18 cellular contexts compared by ENCODE assay signal in genomic region chr3:37625690-37626089, GRCh38.
A peak's percentile ranks its signal among the peaks of the same experiment; 100 is the strongest.
DNase-seq lines count a peak whose midpoint lies in the region; ATAC-seq and TF ChIP-seq lines count a peak whose summit lies in the region.
"Had no signal": no experiment of that assay in that cellular context is flagged by ENCODE, and none has a peak within 500 bp of the region (broad histone marks: within the 10 kb centered on the region; RNA-seq: fewer than 3 reads in every experiment).

No MANE protein-coding gene starts in this region.

- no peak overlapping the region for H3K23ac ChIP-seq in H9 (ENCODE audit: insufficient read length, low read depth, low read length)

- peaks cover 8% of the 10 kb centered on the region for H3K36me3 Mint-ChIP-seq in nephron (ENCODE audit: low read depth)
- H3K36me3 Mint-ChIP-seq in H9 (ENCODE audit: insufficient read depth in 1 of 3, low read depth in 3 of 3), result no peaks in the 10 kb centered on the region; a peak in 1 of 7 replicates
- H3K36me3 Mint-ChIP-seq: CD14-positive monocyte had no signal

- in situ Hi-C loops in mammary epithelial cell (cut with MboI; ENCODE audit: low sequenced_read_pairs in 2 of 2), result no loop called here

- no TSS peak for BruUV-seq in mammary epithelial cell (replicated peaks; lab: Mats Ljungman, UMichigan)

- H2BK20ac ChIP-seq in H9 (ENCODE audit: low read depth, low read length, poor library complexity, severe bottlenecking), result no peak overlapping the region

- no peaks in the 10 kb centered on the region for H3K9me3 ChIP-seq in HEK293 (ENCODE audit: control insufficient read depth, insufficient read depth, low read depth, low read length)
- H3K9me3 ChIP-seq in mammary epithelial cell (replicated peaks; ENCODE audit: insufficient read depth, low read length), result no peaks in the 10 kb centered on the region
- H3K9me3 ChIP-seq in H9 (ENCODE audit: control insufficient read depth, low read depth, low read length), result no peaks in the 10 kb centered on the region
- no peaks in the 10 kb centered on the region for H3K9me3 ChIP-seq in thyroid gland
- H3K9me3 ChIP-seq: SJCRH30 had no signal

- dilution Hi-C loops in mammary epithelial cell (cut with HindIII; ENCODE audit: low sequenced_read_pairs), result no loop called here

- no peak overlapping the region for H2BK5ac ChIP-seq in H9 (ENCODE audit: insufficient read length, low read length)

- H3K27ac ChIP-seq in ACC112 (ENCODE audit: low read depth, low read length) (no peak overlapping the region), HEK293 (ENCODE audit: extremely low read depth, low read depth, low read length) (no peak overlapping the region), mammary epithelial cell (ENCODE audit: insufficient read depth, low read depth, low read length) (no peak overlapping the region), H9 (ENCODE audit: insufficient read length, low read depth, low read length) (no peak overlapping the region), thyroid gland (peak overlapping the region in 1 of 3 donors; percentile 86)
- H3K27ac ChIP-seq: SJCRH30 had no signal

- H3K4ac ChIP-seq in H9 (ENCODE audit: low read depth, low read length), result no peak overlapping the region

- H3K4me3 Mint-ChIP-seq in nephron (no peak overlapping the region), H9 (no peak overlapping the region)
- H3K4me3 Mint-ChIP-seq: CD14-positive monocyte had no signal

- no peak overlapping the region for H3T11ph ChIP-seq in H9 (ENCODE audit: low read length)

- H3K36me3 ChIP-seq in ACC112 (ENCODE audit: insufficient read depth, low read length), result no peaks in the 10 kb centered on the region
- no peaks in the 10 kb centered on the region for H3K36me3 ChIP-seq in HEK293 (ENCODE audit: control insufficient read depth in 2 of 2, insufficient read depth in 1 of 2, low read length in 2 of 2)
- no peaks in the 10 kb centered on the region for H3K36me3 ChIP-seq in mammary epithelial cell (ENCODE audit: insufficient read depth, low read length)
- H3K36me3 ChIP-seq in thyroid gland, result no peaks in the 10 kb centered on the region
- H3K36me3 ChIP-seq: SJCRH30 had no signal

- no peak overlapping the region for H4K8ac ChIP-seq in H9 (replicated peaks; ENCODE audit: insufficient read length, low read depth, low read length)

- WGBS in mammary epithelial cell (ENCODE audit: low coverage, missing lambda C conversion rate), result 2% methylated on average over 4 of the region's 4 CpGs
- WGBS in H9 (ENCODE audit: extremely low coverage, insufficient read length, low lambda C conversion rate), result no CpG with 5 or more reads among the region's 4 CpGs
- 62 to 81% methylated on average over 4 of the region's 4 CpGs for WGBS in thyroid gland, 2 donors

- H3K9me3 Mint-ChIP-seq in nephron (peaks cover 3% of the 10 kb centered on the region), H9 (no peaks in the 10 kb centered on the region)

- intact Hi-C loops in mammary epithelial cell (cut with micrococcal nuclease) (no loop called here), thyroid gland (cut with DNase I) (no loop called here)

- CTCF ChIA-PET in HEK293 (lab: Yijun Ruan, JAX) (no interaction called here), mammary epithelial cell (lab: Charles Lee; ENCODE audit: low non-redundant PET) (interaction anchor here (0.7 kb wide), 1 partner anchor 67 kb away, joined by 5 read pairs; no protein-coding TSS in a partner anchor)

- H3K79me2 ChIP-seq in ACC112 (ENCODE audit: control insufficient read depth, insufficient read depth, low read length, unreplicated experiment), result no peaks in the 10 kb centered on the region
- no peaks in the 10 kb centered on the region for H3K79me2 ChIP-seq in mammary epithelial cell (ENCODE audit: insufficient read depth, low read length)
- no peaks in the 10 kb centered on the region for H3K79me2 ChIP-seq in H9 (ENCODE audit: insufficient read depth, low read length)

- no peak overlapping the region for H4K5ac ChIP-seq in H9 (ENCODE audit: insufficient read length, low read depth, low read length)

- no peaks in the 10 kb centered on the region for H3K23me2 ChIP-seq in H9 (ENCODE audit: insufficient read length, low read depth, low read length, poor library complexity, severe bottlenecking)

- H2AFZ ChIP-seq in ACC112 (ENCODE audit: low read length, unreplicated experiment), result peak overlapping the region; percentile 94
- H2AFZ ChIP-seq in mammary epithelial cell (ENCODE audit: low read depth, low read length), result peak overlapping the region; percentile 89
- H2AFZ ChIP-seq in H9 (ENCODE audit: low read length), result no peak overlapping the region

- H3K4me2 ChIP-seq in mammary epithelial cell (ENCODE audit: insufficient read depth, low read depth, low read length) (peak overlapping the region; percentile 20), H9 (ENCODE audit: insufficient read depth, insufficient read length, low read length) (no peak overlapping the region)

- TF ChIP-seq CTCF in HEK293 (tag by site-specific recombination; IDR thresholded peaks at IDR 0.05), result no peak
- TF ChIP-seq CTCF in mammary epithelial cell (conservative IDR thresholded peaks at IDR 0.05 in 1 of 2, IDR thresholded peaks at IDR 0.05 in 1 of 2; ENCODE audit: extremely low read depth in 1 of 2, insufficient read depth in 1 of 2, low read depth in 1 of 2, low read length in 2 of 2), result no peak
- no peak for TF ChIP-seq CTCF in nephron (IDR thresholded peaks at IDR 0.05; ENCODE audit: unreplicated experiment in 3 of 3)
- TF ChIP-seq CTCF in H9 (conservative IDR thresholded peaks at IDR 0.05), result no peak
- TF ChIP-seq CTCF in thyroid gland (IDR thresholded peaks at IDR 0.05), result no peak

- H2BK12ac ChIP-seq in H9 (ENCODE audit: insufficient read length, low read depth, low read length), result no peak overlapping the region

- no peak for TF ChIP-seq POLR2A in thyroid gland (IDR thresholded peaks at IDR 0.05)

- no peak overlapping the region for H3K18ac ChIP-seq in H9 (ENCODE audit: insufficient read length, low read depth, low read length)

- no peak overlapping the region for H2AK5ac ChIP-seq in H9 (ENCODE audit: insufficient read length, low read length)

- H4K91ac ChIP-seq in H9 (ENCODE audit: insufficient read length, low read depth, low read length), result no peak overlapping the region

- no peak overlapping the region for H3K56ac ChIP-seq in H9 (ENCODE audit: insufficient read length, low read depth, low read length)

- H3K27me3 ChIP-seq in ACC112 (ENCODE audit: insufficient read depth, low read length) (peaks cover 3% of the 10 kb centered on the region; the same call in 1 of the 2 replicates), mammary epithelial cell (ENCODE audit: insufficient read depth, low read length) (no peaks in the 10 kb centered on the region), H9 (ENCODE audit: insufficient read depth, low read length) (no peaks in the 10 kb centered on the region), thyroid gland (no peaks in the 10 kb centered on the region)
- H3K27me3 ChIP-seq: SJCRH30 had no signal

- DNase-seq in mammary epithelial cell (no peak), H9 (no peak), thyroid gland (no peak)
- DNase-seq in activated effector memory CD4-positive, alpha-beta T cell treated with Interleukin-2 at 50 U/mL for 16 hours, result no peak
- DNase-seq: COR-L47; MV-4-11; NCI-H1417 treated with DMSO at 0.1 percent for 48 hours; NCI-H2029; NCI-H2171; NCI-H446; NCI-H69; NK-92 treated with Interleukin-12 subunit alpha and Interleukin-12 subunit beta, amount 100 ng/mL, for 24 hours; SJCRH30 had no signal

- H3K4me1 Mint-ChIP-seq in nephron, result peaks cover 58% of the 10 kb centered on the region
- peaks cover 4 to 5% of the 10 kb centered on the region in 2 experiments for H3K4me1 Mint-ChIP-seq in H9

- H4K20me1 ChIP-seq in mammary epithelial cell (ENCODE audit: insufficient read depth, low read length) (no peaks in the 10 kb centered on the region), H9 (ENCODE audit: control insufficient read depth, insufficient read depth, insufficient read length) (no peaks in the 10 kb centered on the region)

- H3K27ac Mint-ChIP-seq in nephron (peak overlapping the region; percentile 15 to 73 (median 48)), H9 (no peak overlapping the region)
- H3K27ac Mint-ChIP-seq: CD14-positive monocyte had no signal

- no peak overlapping the region for H3K14ac ChIP-seq in H9 (ENCODE audit: insufficient read depth, low read length)

- H3K27me3 Mint-ChIP-seq in nephron (ENCODE audit: low read depth), result no peaks in the 10 kb centered on the region
- peaks cover 1% of the 10 kb centered on the region; the same call in 1 of the 2 replicates for H3K27me3 Mint-ChIP-seq in H9 (ENCODE audit: low read depth)

- H3K9ac ChIP-seq in mammary epithelial cell (ENCODE audit: insufficient read depth, low read length), result no peak overlapping the region
- no peak overlapping the region for H3K9ac ChIP-seq in H9 (ENCODE audit: extremely low read depth, insufficient read length, low read length)

- H3K4me3 ChIP-seq in ACC112 (ENCODE audit: low read depth, low read length), result peak overlapping the region; percentile 41
- H3K4me3 ChIP-seq in HEK293 (ENCODE audit: low read depth, low read length), result no peak overlapping the region
- no peak overlapping the region for H3K4me3 ChIP-seq in mammary epithelial cell (replicated peaks in 1 of 3; ENCODE audit: insufficient read depth in 1 of 3, low read depth in 2 of 3, low read length in 3 of 3)
- no peak overlapping the region for H3K4me3 ChIP-seq in thyroid gland (replicated peaks in 1 of 3)
- H3K4me3 ChIP-seq: SJCRH30 had no signal

- H3K79me1 ChIP-seq in H9 (ENCODE audit: insufficient read depth, low read depth, low read length, poor library complexity, severe bottlenecking), result no peaks in the 10 kb centered on the region

- ATAC-seq in HG03025 (IDR thresholded peaks at IDR 0.05; ENCODE audit: low FRiP score, unreplicated experiment), result no peak

- H2BK120ac ChIP-seq in H9 (ENCODE audit: low read depth, low read length, poor library complexity, severe bottlenecking), result no peak overlapping the region

- H3K4me1 ChIP-seq in ACC112 (ENCODE audit: control insufficient read depth, insufficient read depth, low read length, unreplicated experiment) (peaks cover 24% of the 10 kb centered on the region), HEK293 (ENCODE audit: control insufficient read depth, insufficient read depth, low read length) (peaks cover 5% of the 10 kb centered on the region; the same call in 1 of the 2 replicates), mammary epithelial cell (ENCODE audit: insufficient read depth, low read length) (peaks cover 9% of the 10 kb centered on the region), H9 (ENCODE audit: insufficient read depth, low read length) (no peaks in the 10 kb centered on the region), thyroid gland (peaks cover 54 to 56% of the 10 kb centered on the region in 2 donors)
- H3K4me1 ChIP-seq: SJCRH30 had no signal

- no peak overlapping the region for H2BK15ac ChIP-seq in H9 (ENCODE audit: low read depth, low read length)

- POLR2A ChIA-PET in HEK293 (lab: Yijun Ruan, JAX), result no interaction called here

TF ChIP-seq in HEK293, 187 proteins besides CTCF, POLR2A, EP300 and RAD21 (continues in another document):
- peak; percentile 85 for TF ChIP-seq ZBTB20 (tag by site-specific recombination; IDR thresholded peaks at IDR 0.05)
- no peak for TF ChIP-seq ZNF121 (tag by site-specific recombination; IDR thresholded peaks at IDR 0.05)
- no peak for TF ChIP-seq ZNF433 (tag by site-specific recombination; IDR thresholded peaks at IDR 0.05; ENCODE audit: low read depth)
- TF ChIP-seq ZBTB17 (tag by site-specific recombination; IDR thresholded peaks at IDR 0.05), result peak; percentile 25; the same call in 1 of the 2 replicates
- no peak for TF ChIP-seq ZNF169 (tag by site-specific recombination; IDR thresholded peaks at IDR 0.05)

Comparison
In these comparisons a context has a peak if more than half of its experiments do, and no peak if none do; other contexts are left out.
1. H3K27ac Mint-ChIP-seq: peak in nephron (3 of 3); none in H9 (0 of 3).